In genomic region chr2:131652246-131652645, GRCh38 we compare ENCODE assay signal across 2 cellular contexts.
DNase-seq lines count a peak whose midpoint lies in the region; ATAC-seq, FAIRE-seq and TF ChIP-seq lines count a peak whose summit lies in the region.
"Not testable (repeated sequence)": the region's sequence is repeated elsewhere in the genome, so short reads cannot be mapped to it uniquely, and the experiment has no call there.

No MANE protein-coding gene starts in this region.

- not testable (repeated sequence) for H3F3A ChIP-seq in neural progenitor cell (ENCODE audit: low read depth)

- not testable (repeated sequence) for H3K4me1 ChIP-seq in K562 (replicated peaks in 1 of 2; ENCODE audit: control insufficient read depth in 2 of 2, insufficient read depth in 2 of 2, low read length in 2 of 2); neural progenitor cell

- not testable (repeated sequence) for H3K27ac Mint-ChIP-seq in neural progenitor cell

- H4K20me1 ChIP-seq in K562 (replicated peaks; ENCODE audit: control insufficient read depth, insufficient read depth, low read length); neural progenitor cell (ENCODE audit: low read depth): not testable (repeated sequence)

- not testable (repeated sequence) for H3K36me3 ChIP-seq in K562 (ENCODE audit: control insufficient read depth, insufficient read depth, low read length); neural progenitor cell

- ATAC-seq in K562 = not testable (repeated sequence)

- not testable (repeated sequence) for H3K9me1 ChIP-seq in K562 (ENCODE audit: control insufficient read depth, insufficient read depth, low read length)

- CTCF ChIA-PET in K562 (lab: Yijun Ruan, JAX; ENCODE audit: low intra/inter-chr PET ratio) = not testable (repeated sequence)

- 64% methylated on average over 3 of the region's 3 CpGs for WGBS in K562 (ENCODE audit: insufficient coverage, low coverage, missing lambda C conversion rate)

- H3K79me2 ChIP-seq in K562 (ENCODE audit: control insufficient read depth, insufficient read depth, low read length); neural progenitor cell (ENCODE audit: low read depth): not testable (repeated sequence)

- intact Hi-C loops in K562 (cut with micrococcal nuclease) = not testable (repeated sequence)

- not testable (repeated sequence) for TF ChIP-seq POLR2A in K562 (conservative IDR thresholded peaks at IDR 0.05)

- POLR2A ChIA-PET in K562 (lab: Yijun Ruan, JAX) = interaction anchor here (1.5 kb wide), 1 partner anchor 9 kb away, joined by 5 read pairs; no protein-coding TSS in a partner anchor

- H3K9me3 Mint-ChIP-seq in neural progenitor cell = not testable (repeated sequence)

- not testable (repeated sequence) for TF ChIP-seq EP300 in K562 (IDR thresholded peaks at IDR 0.05; ENCODE audit: low read length)

- H3K4me1 Mint-ChIP-seq in neural progenitor cell = not testable (repeated sequence)

- H3K27me3 Mint-ChIP-seq in neural progenitor cell (ENCODE audit: insufficient read depth, low read depth) = not testable (repeated sequence)

- not testable (repeated sequence) for TF ChIP-seq RAD21 in K562 (CRISPR knock-in tag; conservative IDR thresholded peaks at IDR 0.05 in 1 of 2, IDR thresholded peaks at IDR 0.05 in 1 of 2)

- in situ Hi-C loops in K562 (cut with MboI) = not testable (repeated sequence)

- not testable (repeated sequence) for H3K36me3 Mint-ChIP-seq in neural progenitor cell

- H3K27me3 ChIP-seq in K562 (ENCODE audit: control insufficient read depth in 2 of 2, insufficient read depth in 2 of 2, low read length in 2 of 2) = not testable (repeated sequence)
- H3K27me3 ChIP-seq in neural progenitor cell = peaks cover 12% of the 10 kb centered on the region

- BruUV-seq in K562 (replicated peaks; lab: Mats Ljungman, UMichigan) = not testable (repeated sequence)

- FAIRE-seq in K562 (lab: Jason Lieb, UNC) = not testable (repeated sequence)

- not testable (repeated sequence) for H3K27ac ChIP-seq in K562 (ENCODE audit: extremely low read depth, low read depth, low read length); neural progenitor cell

- 0 out of 2 replicates have a peak overlapping the region, but pooled peaks have one; percentile 59 for H2AFZ ChIP-seq in K562 (ENCODE audit: low read depth, low read length)
- H2AFZ ChIP-seq in neural progenitor cell (replicated peaks) = peak overlapping the region; percentile 63

- not testable (repeated sequence) for TF ChIP-seq CTCF in K562 (IDR thresholded peaks at IDR 0.05 in 2 of 3, conservative IDR thresholded peaks at IDR 0.05 in 1 of 3; ENCODE audit: insufficient read depth in 2 of 3, low read depth in 1 of 3, low read length in 3 of 3); neural progenitor cell (IDR thresholded peaks at IDR 0.05)

- H3K4me2 ChIP-seq in K562 (ENCODE audit: insufficient read depth, low read length); neural progenitor cell: not testable (repeated sequence)

- H3K9me3 ChIP-seq in K562 (replicated peaks; ENCODE audit: control insufficient read depth, insufficient read depth, low read depth, low read length); neural progenitor cell (ENCODE audit: low read depth): not testable (repeated sequence)

- not testable (repeated sequence) for DNase-seq in K562 (ENCODE audit: extremely low read depth in 1 of 4, low spot score in 3 of 4); neural progenitor cell (ENCODE audit: low spot score)

- H3K4me3 Mint-ChIP-seq in neural progenitor cell = not testable (repeated sequence)

- not testable (repeated sequence) for H3K4me3 ChIP-seq in K562, neural progenitor cell

- H3K9ac ChIP-seq in K562 (ENCODE audit: insufficient read depth in 1 of 2, low read depth in 2 of 2, low read length in 2 of 2); neural progenitor cell: not testable (repeated sequence)

TF ChIP-seq in K562, 482 proteins besides CTCF, POLR2A, EP300 and RAD21:
- TF ChIP-seq RAD51 (IDR thresholded peaks at IDR 0.05; ENCODE audit: borderline replicate concordance, low read depth) = peak; percentile 56; the same call in 1 of the 2 replicates
- TF ChIP-seq YY1 (IDR thresholded peaks at IDR 0.05; ENCODE audit: borderline replicate concordance in 1 of 3, control insufficient read depth in 1 of 3, extremely low read depth in 1 of 3, insufficient read depth in 3 of 3, insufficient read length in 1 of 3, insufficient replicate concordance in 2 of 3, low read depth in 1 of 3, low read length in 2 of 3) = peak in 1 of 3 experiments; percentile 25
- TF ChIP-seq, protein P1, sequence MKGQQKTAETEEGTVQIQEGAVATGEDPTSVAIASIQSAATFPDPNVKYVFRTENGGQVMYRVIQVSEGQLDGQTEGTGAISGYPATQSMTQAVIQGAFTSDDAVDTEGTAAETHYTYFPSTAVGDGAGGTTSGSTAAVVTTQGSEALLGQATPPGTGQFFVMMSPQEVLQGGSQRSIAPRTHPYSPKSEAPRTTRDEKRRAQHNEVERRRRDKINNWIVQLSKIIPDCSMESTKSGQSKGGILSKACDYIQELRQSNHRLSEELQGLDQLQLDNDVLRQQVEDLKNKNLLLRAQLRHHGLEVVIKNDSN (CRISPR knock-in tag; IDR thresholded peaks at IDR 0.05) = 0 out of 2 replicates have a peak, but pooled peaks have one; percentile 29
- peak; percentile 55 for TF ChIP-seq USF2 (CRISPR knock-in tag; IDR thresholded peaks at IDR 0.05)
- TF ChIP-seq MYBL2 (IDR thresholded peaks at IDR 0.05; ENCODE audit: low read depth) = peak; percentile 22; the same call in 1 of the 2 replicates
- TF ChIP-seq MYBL2 (CRISPR knock-in tag; IDR thresholded peaks at IDR 0.05; ENCODE audit: borderline replicate concordance) = not testable (repeated sequence)
